ENCODE assay signal across 23 cellular contexts in genomic region chr22:46348099-46348695, GRCh38. TPM values are rescaled to one million over a fixed set of nuclear protein-coding genes. Genes with fewer than 3 reads are reported as not detected.
DNase-seq lines count a peak whose midpoint lies in the region; ATAC-seq and TF ChIP-seq lines count a peak whose summit lies in the region.
"Had no signal": no experiment of that assay in that cellular context is flagged by ENCODE, and none has a peak within 500 bp of the region (broad histone marks: within the 10 kb centered on the region; RNA-seq: fewer than 3 reads in every experiment).

No MANE protein-coding gene starts in this region.

- no peak overlapping the region for H2BK12ac ChIP-seq in neuronal stem cell (ENCODE audit: low read length)

- no peak overlapping the region for H4K8ac ChIP-seq in neuronal stem cell (ENCODE audit: low read depth, low read length)

- in situ Hi-C loops in KBM-7 (cut with MboI; ENCODE audit: low pct_unique_long_range_greater_than_20kb, low sequenced_read_pairs): no loop called here

- H3K27ac Mint-ChIP-seq in Calu3 (ENCODE audit: unreplicated experiment): no peak overlapping the region
- H3K27ac Mint-ChIP-seq: CD4-positive, alpha-beta T cell had no signal

- H3K9me3 Mint-ChIP-seq in Calu3 (ENCODE audit: low read depth, unreplicated experiment): no peaks in the 10 kb centered on the region
- H3K9me3 Mint-ChIP-seq: CD4-positive, alpha-beta T cell had no signal

- H2BK15ac ChIP-seq in neuronal stem cell (ENCODE audit: low read length): no peak overlapping the region

- BruUV-seq in Calu3 (replicated peaks; lab: Mats Ljungman, UMichigan): no TSS peak

- H2BK120ac ChIP-seq in neuronal stem cell (ENCODE audit: low read depth, low read length): no peak overlapping the region

- H3K4me3 ChIP-seq in body of pancreas (no peak overlapping the region), left ventricle myocardium inferior (no peak overlapping the region), neuronal stem cell (ENCODE audit: low read length in 2 of 2) (no peak overlapping the region)
- H3K4me3 ChIP-seq: A549; BLaER1 treated with 17β-estradiol and CSF1 and Interleukin-3, amounts not matched to agents 10 nM and 100 nM; PC-9 had no signal

- TF ChIP-seq CTCF in body of pancreas (IDR thresholded peaks at IDR 0.05): no peak
- TF ChIP-seq CTCF in left ventricle myocardium inferior (IDR thresholded peaks at IDR 0.05; ENCODE audit: borderline replicate concordance): no peak
- TF ChIP-seq CTCF in Calu3 (IDR thresholded peaks at IDR 0.05; ENCODE audit: unreplicated experiment): no peak

- CTCF ChIA-PET in Calu3 (lab: Charles Lee): no interaction called here

- H3K4me3 Mint-ChIP-seq in Calu3 (ENCODE audit: low read depth, unreplicated experiment): no peak overlapping the region
- H3K4me3 Mint-ChIP-seq: CD4-positive, alpha-beta T cell had no signal

- H3K18ac ChIP-seq in neuronal stem cell (ENCODE audit: low read length): no peak overlapping the region

- no peak for TF ChIP-seq POLR2A in body of pancreas (IDR thresholded peaks at IDR 0.05)

- H3K36me3 ChIP-seq in body of pancreas (replicated peaks in 1 of 2; ENCODE audit: insufficient read depth in 1 of 2, low read depth in 2 of 2) (peaks cover 6 to 15% of the 10 kb centered on the region in 2 donors), left ventricle myocardium inferior (peaks cover 98% of the 10 kb centered on the region), neuronal stem cell (replicated peaks in 1 of 2; ENCODE audit: control insufficient read depth in 2 of 2, insufficient read depth in 2 of 2, low read length in 2 of 2) (peaks cover 60 to 99% of the 10 kb centered on the region in 2 donors)

- H3K4me1 ChIP-seq in body of pancreas: peaks cover 71% of the 10 kb centered on the region
- peaks cover 84% of the 10 kb centered on the region for H3K4me1 ChIP-seq in left ventricle myocardium inferior
- peaks cover 0 to 3% of the 10 kb centered on the region in 2 donors for H3K4me1 ChIP-seq in neuronal stem cell (ENCODE audit: control insufficient read depth in 2 of 2, insufficient read depth in 1 of 2, low read depth in 1 of 2, low read length in 2 of 2)

- ATAC-seq in body of pancreas: no peak
- ATAC-seq in HG03045 (IDR thresholded peaks at IDR 0.05; ENCODE audit: unreplicated experiment): no peak
- ATAC-seq: A549, HCT116 had no signal

- H4K91ac ChIP-seq in neuronal stem cell (ENCODE audit: low read depth, low read length, poor library complexity): no peak overlapping the region

- no peak overlapping the region for H3K4me2 ChIP-seq in neuronal stem cell (ENCODE audit: insufficient read depth, low read length, poor library complexity, severe bottlenecking)
- H3K4me2 ChIP-seq: A549; BLaER1 treated with 17β-estradiol and CSF1 and Interleukin-3, amounts not matched to agents 10 nM and 100 nM; KMS-11; PC-9 had no signal

- H3K27me3 ChIP-seq in body of pancreas (no peaks in the 10 kb centered on the region), left ventricle myocardium inferior (ENCODE audit: low read depth) (no peaks in the 10 kb centered on the region), neuronal stem cell (ENCODE audit: control insufficient read depth in 3 of 3, insufficient read depth in 3 of 3, low read depth in 1 of 3, low read length in 3 of 3) (no peaks in the 10 kb centered on the region)
- H3K27me3 ChIP-seq: BLaER1 treated with 17β-estradiol and CSF1 and Interleukin-3, amounts not matched to agents 10 nM and 100 nM had no signal

- H3K9me3 ChIP-seq in body of pancreas: no peaks in the 10 kb centered on the region
- H3K9me3 ChIP-seq in left ventricle myocardium inferior (replicated peaks): no peaks in the 10 kb centered on the region
- H3K9me3 ChIP-seq in neuronal stem cell (replicated peaks in 1 of 2; ENCODE audit: control insufficient read depth in 2 of 2, insufficient read depth in 1 of 2, low read depth in 1 of 2, low read length in 2 of 2): no peaks in the 10 kb centered on the region
- H3K9me3 ChIP-seq: A549; BLaER1 treated with 17β-estradiol and CSF1 and Interleukin-3, amounts not matched to agents 10 nM and 100 nM had no signal

- no peak overlapping the region for H3K23ac ChIP-seq in neuronal stem cell (ENCODE audit: low read depth, low read length, poor library complexity)

- intact Hi-C loops in body of pancreas (cut with DNase I) (no loop called here), left ventricle myocardium inferior (cut with micrococcal nuclease) (no loop called here), Calu3 (cut with micrococcal nuclease; ENCODE audit: unreplicated experiment) (no loop called here)

- peak overlapping the region in 3 of 4 donors; percentile 53 to 82 (median 80) for H3K27ac ChIP-seq in body of pancreas
- H3K27ac ChIP-seq in left ventricle myocardium inferior (replicated peaks): peak overlapping the region; percentile 91
- H3K27ac ChIP-seq in neuronal stem cell (replicated peaks; ENCODE audit: low read length): no peak overlapping the region
- H3K27ac ChIP-seq: A549; BLaER1 treated with 17β-estradiol and CSF1 and Interleukin-3, amounts not matched to agents 10 nM and 100 nM; KMS-11; PC-9 had no signal

- no peak overlapping the region for H2AK5ac ChIP-seq in neuronal stem cell (ENCODE audit: low read depth, low read length)

- no peaks in the 10 kb centered on the region for H3K27me3 Mint-ChIP-seq in Calu3 (ENCODE audit: unreplicated experiment)
- H3K27me3 Mint-ChIP-seq: CD4-positive, alpha-beta T cell had no signal

- H2BK5ac ChIP-seq in neuronal stem cell (ENCODE audit: low read length): no peak overlapping the region

- peak overlapping the region; percentile 7 for H3K9ac ChIP-seq in neuronal stem cell (ENCODE audit: low read depth, low read length, poor library complexity)
- H3K9ac ChIP-seq: BLaER1 treated with 17β-estradiol and CSF1 and Interleukin-3, amounts not matched to agents 10 nM and 100 nM; KMS-11 had no signal

- DNase-seq in body of pancreas (no peak), left ventricle myocardium inferior (no peak), neuronal stem cell (ENCODE audit: low spot score) (no peak), KBM-7 (no peak), NCI-H2227 treated with DMSO at 0.1 percent for 48 hours (lab: John Stamatoyannopoulos, UW) (no peak), Calu3 (no peak)
- DNase-seq: AML-193; CD4-positive, alpha-beta T cell; COR-L47; DMS79 treated with DMSO at 0.1 percent for 48 hours; IMR-90; NCI-H1048; NCI-H1417; NCI-H1694; NCI-H2029 treated with DMSO at 0.1 percent for 48 hours; NCI-H526 treated with DMSO at 0.1 percent for 48 hours; PC-9; SHP77 treated with DMSO at 0.1 percent for 48 hours had no signal

- H3K4me1 Mint-ChIP-seq in Calu3 (ENCODE audit: low read depth, unreplicated experiment): peaks cover 8% of the 10 kb centered on the region

- no peak overlapping the region for H3K14ac ChIP-seq in neuronal stem cell (ENCODE audit: low read length)

- no peak overlapping the region for H2AFZ ChIP-seq in neuronal stem cell (ENCODE audit: low read length)
- H2AFZ ChIP-seq: PC-9 had no signal

- peaks cover 3% of the 10 kb centered on the region for H3K79me1 ChIP-seq in neuronal stem cell (ENCODE audit: low read depth, low read length)

- H3K4ac ChIP-seq in neuronal stem cell (ENCODE audit: low read length): no peak overlapping the region

- 83 to 91% methylated on average over 6 to 13 of the region's 15 CpGs for WGBS in body of pancreas, 2 donors
- no CpG with 5 or more reads among the region's 15 CpGs for WGBS in neuronal stem cell (ENCODE audit: extremely low coverage in 2 of 2, insufficient read length in 2 of 2, insufficient replicate concordance in 1 of 2), 2 donors

- H3K36me3 Mint-ChIP-seq in Calu3 (ENCODE audit: insufficient read depth, unreplicated experiment): peaks cover 78% of the 10 kb centered on the region

RNA-seq across cellular contexts. Expression of gene TRMU, which starts 12.7 kb away (rescaled TPM):
- total RNA-seq in body of pancreas: 10 to 100 TPM; 34.2 to 43.5 TPM
- 42.0 TPM for total RNA-seq in left ventricle myocardium inferior
- 30.9 TPM for polyA plus RNA-seq in neuronal stem cell (2013, experiment 1 of 2)
- 33.3 TPM for polyA plus RNA-seq in neuronal stem cell (2013, experiment 2 of 2)
- 74.8 and 79.6 TPM in 2 replicates for total RNA-seq in Calu3 (2022)

RNA-seq across cellular contexts. Expression of gene GTSE1, which starts 51.5 kb away (rescaled TPM):
- total RNA-seq in body of pancreas (under 1 TPM in 1 of 2 donors, not detected in 1; 0.26 TPM), left ventricle myocardium inferior (0.25 TPM), Calu3 (2022) (48.0 and 53.5 TPM in 2 replicates)
- polyA plus RNA-seq in neuronal stem cell (2013, experiment 1 of 2): 50.8 TPM
- polyA plus RNA-seq in neuronal stem cell (2013, experiment 2 of 2): 52.2 TPM

Comparison
In these comparisons a context has a peak if more than half of its experiments do, and no peak if none do; other contexts are left out.
1. RNA of gene GTSE1, which starts 51.5 kb away (total RNA-seq): 48.0 to 53.5 TPM in Calu3; 0.26 TPM in body of pancreas and 0.25 TPM in left ventricle myocardium inferior (single experiment); every median in the first group is over 10 times any median in the second.